In genomic region chr14:68784995-68785816, GRCh38 we compare ENCODE assay signal across 8 cellular contexts. TPM values are rescaled to one million over a fixed set of nuclear protein-coding genes. Genes with fewer than 3 reads are reported as not detected.
DNase-seq lines count a peak whose midpoint lies in the region; ATAC-seq, FAIRE-seq and TF ChIP-seq lines count a peak whose summit lies in the region.

No MANE protein-coding gene starts in this region.

- ATAC-seq in stimulated activated effector memory CD8-positive, alpha-beta T cell treated with anti-CD3 and anti-CD28 coated beads, Interleukin-12 subunit alpha, Interleukin-12 subunit beta, amount 100 ng/mL, for 72 hours = no peak
- ATAC-seq in GM19463 (IDR thresholded peaks at IDR 0.05; ENCODE audit: unreplicated experiment) (no peak), GM21529 (IDR thresholded peaks at IDR 0.05; ENCODE audit: unreplicated experiment) (no peak)

- FAIRE-seq in GM12892 (lab: Jason Lieb, UNC) = no peak

- peaks cover 41% of the 10 kb centered on the region for H3K36me3 Mint-ChIP-seq in activated T-helper 2 cell treated with anti-CD3 and anti-CD28 coated beads, Interferon-gamma antibody, Interleukin-2, Interleukin-4, amounts not matched to agents 10 μg/mL and 5 μg/mL and 100 μg/mL, durations not matched to agents 14 hours and 24 hours and 36 hours (ENCODE audit: low read depth)
- peaks cover 45% of the 10 kb centered on the region for H3K36me3 Mint-ChIP-seq in stimulated activated effector memory CD8-positive, alpha-beta T cell treated with anti-CD3 and anti-CD28 coated beads, Interleukin-12 subunit alpha, Interleukin-12 subunit beta, amount 100 ng/mL, for 72 hours

- peak overlapping the region; percentile 79 for H3K27ac Mint-ChIP-seq in activated T-helper 2 cell treated with anti-CD3 and anti-CD28 coated beads, Interferon-gamma antibody, Interleukin-2, Interleukin-4, amounts not matched to agents 10 μg/mL and 5 μg/mL and 100 μg/mL, durations not matched to agents 14 hours and 24 hours and 36 hours
- H3K27ac Mint-ChIP-seq in stimulated activated effector memory CD8-positive, alpha-beta T cell treated with anti-CD3 and anti-CD28 coated beads, Interleukin-12 subunit alpha, Interleukin-12 subunit beta, amount 100 ng/mL, for 72 hours = peak overlapping the region; percentile 91

- H3K27me3 ChIP-seq in right atrium auricular region = no peaks in the 10 kb centered on the region

- peak overlapping the region; percentile 100 for H3K27ac ChIP-seq in right atrium auricular region

- no peaks in the 10 kb centered on the region for H3K27me3 Mint-ChIP-seq in activated T-helper 2 cell treated with anti-CD3 and anti-CD28 coated beads, Interferon-gamma antibody, Interleukin-2, Interleukin-4, amounts not matched to agents 10 μg/mL and 5 μg/mL and 100 μg/mL, durations not matched to agents 14 hours and 24 hours and 36 hours (ENCODE audit: low read depth)

- H3K4me3 Mint-ChIP-seq in activated T-helper 2 cell treated with anti-CD3 and anti-CD28 coated beads, Interferon-gamma antibody, Interleukin-2, Interleukin-4, amounts not matched to agents 10 μg/mL and 5 μg/mL and 100 μg/mL, durations not matched to agents 14 hours and 24 hours and 36 hours (ENCODE audit: low read depth) = no peak overlapping the region
- H3K4me3 Mint-ChIP-seq in stimulated activated effector memory CD8-positive, alpha-beta T cell treated with anti-CD3 and anti-CD28 coated beads, Interleukin-12 subunit alpha, Interleukin-12 subunit beta, amount 100 ng/mL, for 72 hours = peak overlapping the region; percentile 100

- H3K36me3 ChIP-seq in right atrium auricular region = peaks cover 34% of the 10 kb centered on the region

- no peak for TF ChIP-seq CTCF in right atrium auricular region (IDR thresholded peaks at IDR 0.05)

- TF ChIP-seq POLR2A in GM12892 (IDR thresholded peaks at IDR 0.05; ENCODE audit: low read depth, low read length) = no peak

- intact Hi-C loops in activated T-helper 2 cell treated with anti-CD3 and anti-CD28 coated beads, Interferon-gamma antibody, Interleukin-2, Interleukin-4, amounts not matched to agents 10 μg/mL and 5 μg/mL and 100 μg/mL, durations not matched to agents 14 hours and 24 hours and 36 hours (cut with micrococcal nuclease) = loop anchor here (5.0 to 10.0 kb wide), 2 partner anchors 380 to 498 kb away; no protein-coding TSS in a partner anchor

- DNase-seq in HS-5 (ENCODE audit: low read depth) (peak; percentile 80), right atrium auricular region (ENCODE audit: low spot score) (peak; percentile 63), NAMALWA (ENCODE audit: low spot score) (no peak), GM12892 (ENCODE audit: insufficient read length) (no peak)
- no peak for DNase-seq in activated T-helper 2 cell treated with anti-CD3 and anti-CD28 coated beads, Interferon-gamma antibody, Interleukin-2, Interleukin-4, amounts not matched to agents 10 μg/mL and 5 μg/mL and 100 μg/mL, durations not matched to agents 14 hours and 24 hours and 36 hours (ENCODE audit: low spot score)
- DNase-seq in stimulated activated effector memory CD8-positive, alpha-beta T cell treated with anti-CD3 and anti-CD28 coated beads, Interleukin-12 subunit alpha, Interleukin-12 subunit beta, amount 100 ng/mL, for 72 hours (ENCODE audit: low spot score in 2 of 2) = no peak

- H3K4me3 ChIP-seq in right atrium auricular region = no peak overlapping the region

- H3K4me1 Mint-ChIP-seq in activated T-helper 2 cell treated with anti-CD3 and anti-CD28 coated beads, Interferon-gamma antibody, Interleukin-2, Interleukin-4, amounts not matched to agents 10 μg/mL and 5 μg/mL and 100 μg/mL, durations not matched to agents 14 hours and 24 hours and 36 hours (ENCODE audit: low read depth) = peaks cover 78% of the 10 kb centered on the region
- peaks cover 79% of the 10 kb centered on the region for H3K4me1 Mint-ChIP-seq in stimulated activated effector memory CD8-positive, alpha-beta T cell treated with anti-CD3 and anti-CD28 coated beads, Interleukin-12 subunit alpha, Interleukin-12 subunit beta, amount 100 ng/mL, for 72 hours

- no peaks in the 10 kb centered on the region for H3K9me3 ChIP-seq in right atrium auricular region

- peaks cover 0 to 69% of the 10 kb centered on the region in 2 donors for H3K4me1 ChIP-seq in right atrium auricular region

- no peaks in the 10 kb centered on the region for H3K9me3 Mint-ChIP-seq in activated T-helper 2 cell treated with anti-CD3 and anti-CD28 coated beads, Interferon-gamma antibody, Interleukin-2, Interleukin-4, amounts not matched to agents 10 μg/mL and 5 μg/mL and 100 μg/mL, durations not matched to agents 14 hours and 24 hours and 36 hours
- H3K9me3 Mint-ChIP-seq in stimulated activated effector memory CD8-positive, alpha-beta T cell treated with anti-CD3 and anti-CD28 coated beads, Interleukin-12 subunit alpha, Interleukin-12 subunit beta, amount 100 ng/mL, for 72 hours = no peaks in the 10 kb centered on the region

RNA-seq across cellular contexts. Expression of gene ZFP36L1, which starts 7.7 kb away (rescaled TPM):
- 70.0 and 73.4 TPM in 2 replicates for total RNA-seq in activated T-helper 2 cell treated with anti-CD3 and anti-CD28 coated beads, Interferon-gamma antibody, Interleukin-2, Interleukin-4, amounts not matched to agents 10 μg/mL and 5 μg/mL and 100 μg/mL, durations not matched to agents 14 hours and 24 hours and 36 hours
- 100 to 1,000 TPM in 1 of 2 donors, 10 to 100 TPM in 1; 66.6 to 276 TPM for total RNA-seq in right atrium auricular region
- polyA plus RNA-seq in GM12892 (2012; ENCODE audit: missing spikeins) = 61.9 TPM

Comparison
In these comparisons a context has a peak if more than half of its experiments do, and no peak if none do; other contexts are left out.
1. DNase-seq: peak in HS-5 (single experiment) and right atrium auricular region (single experiment); none in activated T-helper 2 cell treated with anti-CD3 and anti-CD28 coated beads, Interferon-gamma antibody, Interleukin-2, Interleukin-4, amounts not matched to agents 10 μg/mL and 5 μg/mL and 100 μg/mL, durations not matched to agents 14 hours and 24 hours and 36 hours (single experiment), stimulated activated effector memory CD8-positive, alpha-beta T cell treated with anti-CD3 and anti-CD28 coated beads, Interleukin-12 subunit alpha, Interleukin-12 subunit beta, amount 100 ng/mL, for 72 hours (0 of 2), NAMALWA (single experiment) and GM12892 (single experiment).